In genomic region chr10:20882091-20882490, GRCh38 we compare ENCODE assay signal across 32 cellular contexts. TPM values are rescaled to one million over a fixed set of nuclear protein-coding genes. Genes with fewer than 3 reads are reported as not detected.
"Had no signal": no experiment of that assay in that cellular context is flagged by ENCODE, and none has a peak within 500 bp of the region (broad histone marks: within the 10 kb centered on the region; RNA-seq: fewer than 3 reads in every experiment).

No MANE protein-coding gene starts in this region.

- H3K9ac ChIP-seq: neural progenitor cell, parathyroid adenoma had no signal

- H3K4me2 ChIP-seq: neural progenitor cell, smooth muscle cell had no signal

- H2AFZ ChIP-seq: neural progenitor cell, parathyroid adenoma had no signal

- ATAC-seq: naive thymus-derived CD8-positive, alpha-beta T cell; natural killer cell treated with Interleukin-12 subunit alpha and Interleukin-12 subunit beta and Interleukin-15 and Interleukin-18, amount 100 ng/mL, for 72 hours; psoas muscle; right cardiac atrium; sciatic nerve; stimulated activated memory B cell treated with anti-CD40 and anti-IgM and Interleukin-4, amounts not matched to agents 10 μg/mL and 1 μg/mL and 100 μg/mL, for 72 hours; stimulated activated naive CD8-positive, alpha-beta T cell treated with anti-CD3 and anti-CD28 coated beads, Interleukin-15, amount 100 ng/mL, for 72 hours; stimulated activated naive CD8-positive, alpha-beta T cell treated with anti-CD3 and anti-CD28 coated beads, Interleukin-15, Interleukin-2, amounts not matched to agents 100 U/mL and 50 U/mL, for 24 hours; upper lobe of right lung had no signal

- H3K9me3 Mint-ChIP-seq: natural killer cell treated with Interleukin-12 subunit alpha and Interleukin-12 subunit beta and Interleukin-15 and Interleukin-18, amount 100 ng/mL, for 72 hours; neural progenitor cell; stimulated activated memory B cell treated with anti-CD40 and anti-IgM and Interleukin-4, amounts not matched to agents 10 μg/mL and 1 μg/mL and 100 μg/mL, for 72 hours; stimulated activated naive CD8-positive, alpha-beta T cell treated with anti-CD3 and anti-CD28 coated beads, Interleukin-15, amount 100 ng/mL, for 72 hours had no signal

- H3K27me3 ChIP-seq: neural progenitor cell, ovary, suprapubic skin, testis, tibial artery, transverse colon, upper lobe of right lung, uterus had no signal

- H3K27me3 Mint-ChIP-seq: stimulated activated memory B cell treated with anti-CD40 and anti-IgM and Interleukin-4, amounts not matched to agents 10 μg/mL and 1 μg/mL and 100 μg/mL, for 72 hours; stimulated activated naive CD8-positive, alpha-beta T cell treated with anti-CD3 and anti-CD28 coated beads, Interleukin-15, amount 100 ng/mL, for 72 hours; type B pancreatic cell had no signal

- DNase-seq: naive thymus-derived CD8-positive, alpha-beta T cell; nephron progenitor cell; occipital lobe; ovary; posterior cingulate gyrus; psoas muscle; right cardiac atrium; spleen; stimulated activated CD4-positive, alpha-beta T cell treated with anti-CD3 and anti-CD28 coated beads, Interleukin-12 subunit alpha, Interleukin-12 subunit beta, amount 100 ng/mL, for 4 hours; stimulated activated CD4-positive, alpha-beta T cell treated with anti-CD3 and anti-CD28 coated beads, Interleukin-1b, Interleukin-23, amount 100 ng/mL, for 48 hours; stimulated activated CD4-positive, alpha-beta T cell treated with anti-CD3 and anti-CD28 coated beads, Interleukin-4, amount 100 ng/mL, for 1 hour; stimulated activated CD4-positive, alpha-beta T cell treated with anti-CD3 and anti-CD28 coated beads, Interleukin-4, amount 100 ng/mL, for 4 hours; stimulated activated CD8-positive, alpha-beta memory T cell treated with anti-CD3 and anti-CD28 coated beads, Interleukin-4, amount 100 ng/mL, for 48 hours; stimulated activated naive CD4-positive, alpha-beta T cell; stimulated activated naive CD8-positive, alpha-beta T cell treated with anti-CD3 and anti-CD28 coated beads, Interleukin-15, amount 100 ng/mL, for 72 hours; stimulated activated naive CD8-positive, alpha-beta T cell treated with anti-CD3 and anti-CD28 coated beads, Interleukin-15, Interleukin-2, amounts not matched to agents 100 U/mL and 50 U/mL, for 24 hours; substantia nigra; testis; tibial artery; transverse colon; upper lobe of right lung; uterus had no signal

- H3K4me1 Mint-ChIP-seq: naive thymus-derived CD8-positive, alpha-beta T cell; stimulated activated naive CD8-positive, alpha-beta T cell treated with anti-CD3 and anti-CD28 coated beads, Interleukin-15, amount 100 ng/mL, for 72 hours had no signal

- H3K4me1 ChIP-seq: parathyroid adenoma, psoas muscle, spleen, suprapubic skin, testis, tibial artery, transverse colon, upper lobe of right lung, uterus had no signal

- H3K27ac Mint-ChIP-seq: naive thymus-derived CD8-positive, alpha-beta T cell; natural killer cell treated with Interleukin-12 subunit alpha and Interleukin-12 subunit beta and Interleukin-15 and Interleukin-18, amount 100 ng/mL, for 72 hours; nephron progenitor cell; neural progenitor cell; progenitor cell of endocrine pancreas; stimulated activated memory B cell treated with anti-CD40 and anti-IgM and Interleukin-4, amounts not matched to agents 10 μg/mL and 1 μg/mL and 100 μg/mL, for 72 hours; stimulated activated naive CD8-positive, alpha-beta T cell treated with anti-CD3 and anti-CD28 coated beads, Interleukin-15, amount 100 ng/mL, for 72 hours; type B pancreatic cell had no signal

- H3K79me2 ChIP-seq: parathyroid adenoma had no signal

- H3K9me3 ChIP-seq: ovary, psoas muscle, spleen, suprapubic skin, testis, tibial artery, transverse colon, upper lobe of right lung, uterus had no signal

- H3K4me3 Mint-ChIP-seq: naive thymus-derived CD8-positive, alpha-beta T cell; natural killer cell treated with Interleukin-12 subunit alpha and Interleukin-12 subunit beta and Interleukin-15 and Interleukin-18, amount 100 ng/mL, for 72 hours; nephron progenitor cell; neural progenitor cell; stimulated activated memory B cell treated with anti-CD40 and anti-IgM and Interleukin-4, amounts not matched to agents 10 μg/mL and 1 μg/mL and 100 μg/mL, for 72 hours; stimulated activated naive CD8-positive, alpha-beta T cell treated with anti-CD3 and anti-CD28 coated beads, Interleukin-15, amount 100 ng/mL, for 72 hours; type B pancreatic cell had no signal

- H3K36me3 ChIP-seq: neural progenitor cell, ovary, spleen, transverse colon, upper lobe of right lung, uterus had no signal

- H3K27ac ChIP-seq: neural progenitor cell, ovary, parathyroid adenoma, psoas muscle, skin epidermis, spleen, suprapubic skin, testis, tibial artery, transverse colon, upper lobe of right lung, uterus had no signal

- H3K36me3 Mint-ChIP-seq: naive thymus-derived CD8-positive, alpha-beta T cell; natural killer cell treated with Interleukin-12 subunit alpha and Interleukin-12 subunit beta and Interleukin-15 and Interleukin-18, amount 100 ng/mL, for 72 hours; stimulated activated memory B cell treated with anti-CD40 and anti-IgM and Interleukin-4, amounts not matched to agents 10 μg/mL and 1 μg/mL and 100 μg/mL, for 72 hours had no signal

- H3K4me3 ChIP-seq: neural progenitor cell, ovary, psoas muscle, skin epidermis, smooth muscle cell, spleen, suprapubic skin, testis, tibial artery, transverse colon, upper lobe of right lung, uterus had no signal

RNA-seq across cellular contexts. Expression of gene NEBL, which starts 15.0 kb away (rescaled TPM):
- total RNA-seq: natural killer cell treated with Interleukin-12 subunit alpha and Interleukin-12 subunit beta and Interleukin-15 and Interleukin-18, amount 100 ng/mL, for 72 hours had no signal
- polyA plus RNA-seq: naive thymus-derived CD8-positive, alpha-beta T cell had no signal
